1 cellular context compared by ENCODE assay signal in genomic region chr6:26538936-26539615, GRCh38.
TF ChIP-seq lines count a peak whose summit lies in the region.

No MANE protein-coding gene starts in this region.

TF ChIP-seq in IMR-90, 13 proteins besides CTCF, POLR2A, EP300 and RAD21:
- TF ChIP-seq MAFK (IDR thresholded peaks at IDR 0.05; ENCODE audit: low read depth, low read length) (no peak), CHD1 (IDR thresholded peaks at IDR 0.05; ENCODE audit: low read depth, low read length) (no peak), USF2 (IDR thresholded peaks at IDR 0.05; ENCODE audit: low read depth, low read length) (no peak), SMC3 (IDR thresholded peaks at IDR 0.05; ENCODE audit: low read depth, low read length) (no peak), CEBPB (IDR thresholded peaks at IDR 0.05; ENCODE audit: low read depth, low read length) (no peak), RFX5 (IDR thresholded peaks at IDR 0.05; ENCODE audit: low read depth, low read length) (no peak), FOS (IDR thresholded peaks at IDR 0.05; ENCODE audit: low read depth, low read length) (no peak), ELK1 (IDR thresholded peaks at IDR 0.05; ENCODE audit: borderline replicate concordance, low read depth, low read length) (no peak), BHLHE40 (IDR thresholded peaks at IDR 0.05; ENCODE audit: low read depth, low read length) (no peak), MAZ (IDR thresholded peaks at IDR 0.05; ENCODE audit: borderline replicate concordance, low read depth, low read length) (no peak), MXI1 (IDR thresholded peaks at IDR 0.05; ENCODE audit: borderline replicate concordance, low read depth, low read length) (no peak), NFE2L2 (IDR thresholded peaks at IDR 0.05; ENCODE audit: low read depth, low read length) (no peak)
